Comparison of ENCODE assay signal across 23 cellular contexts in the genomic region with DNA sequence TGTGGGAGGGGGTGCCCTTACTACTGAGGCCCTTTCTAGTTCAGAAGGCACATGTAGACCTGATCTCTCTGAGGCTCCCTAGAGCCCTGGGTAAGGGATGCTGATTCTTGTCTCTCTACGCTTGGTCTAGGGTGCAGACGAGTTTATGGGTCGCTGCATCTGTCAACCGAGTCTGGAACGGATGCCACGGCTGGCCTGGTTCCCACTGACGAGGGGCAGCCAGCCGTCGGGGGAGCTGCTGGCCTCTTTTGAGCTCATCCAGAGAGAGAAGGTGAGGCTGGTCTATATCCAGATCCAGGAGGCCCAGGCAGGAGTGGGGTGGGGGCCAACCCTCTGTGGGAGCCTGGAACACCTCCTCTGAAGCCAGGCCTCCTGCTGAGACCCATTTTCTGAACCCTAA.
DNase-seq lines count a peak whose midpoint lies in the region; ATAC-seq and TF ChIP-seq lines count a peak whose summit lies in the region.
"Had no signal": no experiment of that assay in that cellular context is flagged by ENCODE, and none has a peak within 500 bp of the region (broad histone marks: within the 10 kb centered on the region; RNA-seq: fewer than 3 reads in every experiment).

No MANE protein-coding gene starts in this region.

- no peak overlapping the region for H3K4me3 ChIP-seq in thyroid gland (replicated peaks in 1 of 3)
- H3K4me3 ChIP-seq: A549, GM23248 had no signal

- intact Hi-C loops in left cardiac atrium (cut with DNase I), result loop anchor here in 1 of 2 donors (10.0 kb wide), 1 partner anchor 194 kb away; no protein-coding TSS in a partner anchor
- intact Hi-C loops in cardiac septum (cut with DNase I), result loop anchor here (10.0 kb wide), 1 partner anchor 126 kb away; no protein-coding TSS in a partner anchor
- intact Hi-C loops in thyroid gland (cut with DNase I), result no loop called here

- H3K4me1 ChIP-seq in thyroid gland, result peaks cover 0 to 21% of the 10 kb centered on the region in 2 donors
- H3K4me1 ChIP-seq: A549 had no signal

- H3K27ac ChIP-seq in caudate nucleus (ENCODE audit: low read depth, low read length), result peak overlapping the region; percentile 20
- H3K27ac ChIP-seq in thyroid gland, result no peak overlapping the region
- H3K27ac ChIP-seq: A549, GM23248 had no signal

- TF ChIP-seq POLR2A in thyroid gland (IDR thresholded peaks at IDR 0.05) (no peak), GM18505 (IDR thresholded peaks at IDR 0.05; ENCODE audit: borderline replicate concordance, extremely low read depth, insufficient read depth, insufficient read length) (no peak)

- ATAC-seq in left cardiac atrium (no peak), GM18505 (IDR thresholded peaks at IDR 0.05; ENCODE audit: unreplicated experiment) (no peak)
- ATAC-seq: A549 had no signal

- H3K27me3 ChIP-seq in thyroid gland, result no peaks in the 10 kb centered on the region

- in situ Hi-C loops in ACHN (cut with HindIII; ENCODE audit: low pct_ligation_motif_present, low pct_unique_long_range_greater_than_20kb, low sequenced_read_pairs), result no loop called here

- WGBS in thyroid gland, 2 donors, result 76% methylated on average over 3 of the region's 9 CpGs; no CpG with 5 or more reads in 1 of the 2 donors

- no peak for TF ChIP-seq CTCF in thyroid gland (IDR thresholded peaks at IDR 0.05)

- DNase-seq in left cardiac atrium (peak; percentile 3), cardiac septum (ENCODE audit: low spot score) (no peak), caudate nucleus (lab: John Stamatoyannopoulos, UW) (no peak), left kidney (ENCODE audit: low read depth, low spot score) (peak; percentile 50), thyroid gland (peak; percentile 21 to 35), ACHN (no peak), GM19238 (ENCODE audit: insufficient read length, low spot score) (no peak)
- DNase-seq: Calu3, GM23248, H7, KBM-7, MV-4-11, NCI-H1105, NCI-H146, NCI-H1930, NCI-H2107, NCI-H446 treated with DMSO at 0.1 percent for 48 hours, NCI-H526, NCI-H82, RPMI8226, SHP77 had no signal

- H3K9me3 ChIP-seq in thyroid gland, result no peaks in the 10 kb centered on the region
- H3K9me3 ChIP-seq: A549 had no signal

- H3K36me3 ChIP-seq in thyroid gland, result no peaks in the 10 kb centered on the region

Comparison
In these comparisons a context has a peak if more than half of its experiments do, and no peak if none do; other contexts are left out.
1. DNase-seq: peak in left cardiac atrium (single experiment), left kidney (single experiment) and thyroid gland (2 of 2); none in cardiac septum (single experiment), caudate nucleus (0 of 61), ACHN (single experiment) and GM19238 (single experiment).